Comparison of ENCODE assay signal across 21 cellular contexts in genomic region chr9:123373447-123373923, GRCh38. TPM values are rescaled to one million over a fixed set of nuclear protein-coding genes. Genes with fewer than 3 reads are reported as not detected.
DNase-seq lines count a peak whose midpoint lies in the region; ATAC-seq and TF ChIP-seq lines count a peak whose summit lies in the region.
"Had no signal": no experiment of that assay in that cellular context is flagged by ENCODE, and none has a peak within 500 bp of the region (broad histone marks: within the 10 kb centered on the region; RNA-seq: fewer than 3 reads in every experiment).

No MANE protein-coding gene starts in this region.

- H3K27ac ChIP-seq in HUES48 (ENCODE audit: low read depth, low read length) (no peak overlapping the region), cingulate gyrus (ENCODE audit: low read depth, low read length) (peak overlapping the region; percentile 90), mesenchymal stem cell (ENCODE audit: low read length, poor library complexity, severe bottlenecking) (no peak overlapping the region)
- H3K27ac ChIP-seq: gastroesophageal sphincter, thyroid gland had no signal

- no peak for DNase-seq in BE2C
- DNase-seq in mesenchymal stem cell = no peak
- DNase-seq in NCI-H1694 treated with DMSO at 0.1 percent for 48 hours (lab: John Stamatoyannopoulos, UW) = no peak
- no peak for DNase-seq in COLO668 (lab: John Stamatoyannopoulos, UW; ENCODE audit: unreplicated experiment)
- no peak for DNase-seq in GM19238 (ENCODE audit: insufficient read length, low spot score)
- DNase-seq: activated naive CD8-positive, alpha-beta T cell treated with anti-CD3 and anti-CD28 coated beads, Interleukin-2, amount 10 ng/mL, durations not matched to agents 7 days and 5 days; COR-L47; EL; Kasumi-1; NCI-H1092 treated with DMSO at 0.1 percent for 48 hours; NCI-H2171 treated with DMSO at 0.1 percent for 48 hours; NCI-H69; SHP77; stimulated activated CD4-positive, alpha-beta T cell treated with anti-CD3 and anti-CD28 coated beads, Interleukin-15, amount 100 ng/mL, for 24 hours; thyroid gland had no signal

- peak overlapping the region; percentile 49 for H4K91ac ChIP-seq in mesenchymal stem cell (ENCODE audit: low read length)

- peaks cover 16% of the 10 kb centered on the region for H3K4me1 ChIP-seq in BE2C
- H3K4me1 ChIP-seq in HUES48 (ENCODE audit: control insufficient read depth, insufficient read depth, low read length) = peaks cover 6% of the 10 kb centered on the region; the same call in 1 of the 2 replicates
- H3K4me1 ChIP-seq in mesenchymal stem cell (ENCODE audit: control insufficient read depth, insufficient read depth, low read depth, low read length) = peaks cover 59% of the 10 kb centered on the region

- no peak overlapping the region for H2BK5ac ChIP-seq in mesenchymal stem cell (ENCODE audit: low read depth, low read length, poor library complexity, severe bottlenecking)

- no peaks in the 10 kb centered on the region for H3K79me1 ChIP-seq in mesenchymal stem cell (replicated peaks; ENCODE audit: low read length, poor library complexity, severe bottlenecking)

- H3K4me2 ChIP-seq in mesenchymal stem cell (ENCODE audit: low read length, poor library complexity, severe bottlenecking) = no peak overlapping the region

- no peak overlapping the region for H2AFZ ChIP-seq in mesenchymal stem cell (ENCODE audit: low read depth, low read length)

- H3K36me3 ChIP-seq in BE2C = no peaks in the 10 kb centered on the region
- H3K36me3 ChIP-seq in HUES48 (ENCODE audit: control insufficient read depth, insufficient read depth, low read length) = no peaks in the 10 kb centered on the region
- H3K36me3 ChIP-seq in mesenchymal stem cell (ENCODE audit: control insufficient read depth in 1 of 2, insufficient read depth in 2 of 2, low read depth in 1 of 2, low read length in 2 of 2) = no peaks in the 10 kb centered on the region
- H3K36me3 ChIP-seq: gastroesophageal sphincter, thyroid gland had no signal

- H3K4ac ChIP-seq in mesenchymal stem cell (ENCODE audit: low read depth in 1 of 2, low read length in 2 of 2) = no peak overlapping the region

- H2BK15ac ChIP-seq in mesenchymal stem cell (ENCODE audit: low read depth, poor library complexity, severe bottlenecking) = no peak overlapping the region

- no peak overlapping the region for H3K23ac ChIP-seq in mesenchymal stem cell (ENCODE audit: low read length in 2 of 2)

- H2AK5ac ChIP-seq in mesenchymal stem cell (ENCODE audit: low read length, severe bottlenecking) = no peak overlapping the region

- H4K8ac ChIP-seq in mesenchymal stem cell (ENCODE audit: low read length) = peak overlapping the region; percentile 20

- H3K4me3 ChIP-seq in BE2C (ENCODE audit: low read depth, low read length) = peak overlapping the region; percentile 20; the same call in 1 of the 2 replicates
- peak overlapping the region; percentile 31; the same call in 1 of the 2 replicates for H3K4me3 ChIP-seq in HUES48 (ENCODE audit: low read depth, low read length)
- no peak overlapping the region for H3K4me3 ChIP-seq in mesenchymal stem cell (ENCODE audit: insufficient read depth in 1 of 2, low read depth in 1 of 2, low read length in 2 of 2)
- H3K4me3 ChIP-seq: gastroesophageal sphincter, thyroid gland had no signal

- H2BK12ac ChIP-seq in mesenchymal stem cell (ENCODE audit: low read length in 2 of 2) = no peak overlapping the region

- WGBS in mesenchymal stem cell = 64% methylated on average over 47 of the region's 60 CpGs

- H3K9ac ChIP-seq in HUES48 (ENCODE audit: low read depth, low read length) (peak overlapping the region; percentile 14; the same call in 1 of the 2 replicates), mesenchymal stem cell (ENCODE audit: low read length) (no peak overlapping the region)

- H3K14ac ChIP-seq in mesenchymal stem cell (ENCODE audit: low read length in 2 of 2) = peak overlapping the region in 1 of 2 experiments; percentile 36

- ATAC-seq in GM21619 (IDR thresholded peaks at IDR 0.05; ENCODE audit: unreplicated experiment) = no peak
- ATAC-seq: esophagus mucosa, gastroesophageal sphincter had no signal

- no peak for TF ChIP-seq CTCF in BE2C (IDR thresholded peaks at IDR 0.05; ENCODE audit: low read depth, low read length)

- no peaks in the 10 kb centered on the region for H3K9me3 ChIP-seq in BE2C
- no peaks in the 10 kb centered on the region for H3K9me3 ChIP-seq in HUES48 (ENCODE audit: control insufficient read depth, insufficient read depth, low read length)
- H3K9me3 ChIP-seq in mesenchymal stem cell (ENCODE audit: control insufficient read depth, low read length) = no peaks in the 10 kb centered on the region
- H3K9me3 ChIP-seq: gastroesophageal sphincter, thyroid gland had no signal

- H3K18ac ChIP-seq in mesenchymal stem cell (ENCODE audit: low read depth in 1 of 2, low read length in 2 of 2) = peak overlapping the region in 1 of 2 experiments; percentile 51

- H3K27me3 ChIP-seq in BE2C = peaks cover 40% of the 10 kb centered on the region
- peaks cover 49% of the 10 kb centered on the region for H3K27me3 ChIP-seq in HUES48 (ENCODE audit: control insufficient read depth, insufficient read depth, low read length)
- peaks cover 23 to 93% of the 10 kb centered on the region in 2 experiments for H3K27me3 ChIP-seq in mesenchymal stem cell (ENCODE audit: control insufficient read depth in 1 of 2, insufficient read depth in 1 of 2, low read length in 2 of 2)

- H2BK120ac ChIP-seq in mesenchymal stem cell (ENCODE audit: low read depth, low read length) = no peak overlapping the region

RNA-seq across cellular contexts. Expression of gene CRB2, which starts 17.5 kb away (rescaled TPM):
- polyA plus RNA-seq in BE2C (2012; ENCODE audit: insufficient read depth, insufficient read length, low read depth) = 4.6 TPM
- 0.11 TPM for polyA plus RNA-seq in mesenchymal stem cell (2013, experiment 1 of 2)
- polyA plus RNA-seq in mesenchymal stem cell (2013, experiment 2 of 2) = 0.10 TPM
- polyA plus RNA-seq: liver had no signal

Comparison
In these comparisons a context has a peak if more than half of its experiments do, and no peak if none do; other contexts are left out.
1. H3K4me3 ChIP-seq: peak in BE2C (single experiment) and HUES48 (single experiment); none in mesenchymal stem cell (0 of 2).